ENCODE assay signal across 17 cellular contexts in the genomic region with DNA sequence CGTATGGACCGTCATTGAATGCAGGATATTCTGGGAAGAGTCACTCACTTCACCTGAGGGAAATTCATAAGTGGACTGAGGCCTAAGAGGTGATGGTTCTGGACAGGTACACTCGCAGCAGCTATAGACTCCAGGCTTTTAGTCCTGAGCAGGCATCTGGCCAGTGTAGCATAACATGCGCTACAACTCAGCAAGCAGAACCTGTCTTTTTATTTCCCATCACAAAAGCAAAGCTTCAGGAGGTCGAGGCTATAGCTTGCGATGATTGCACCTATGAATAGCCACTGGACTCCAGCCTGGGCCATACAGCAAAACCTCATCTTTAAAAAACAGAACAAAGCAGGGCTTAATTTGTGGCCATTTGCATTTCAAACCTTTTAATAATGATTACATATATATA.
DNase-seq lines count a peak whose midpoint lies in the region; ATAC-seq and TF ChIP-seq lines count a peak whose summit lies in the region.
"Had no signal": no experiment of that assay in that cellular context is flagged by ENCODE, and none has a peak within 500 bp of the region (broad histone marks: within the 10 kb centered on the region; RNA-seq: fewer than 3 reads in every experiment).

No MANE protein-coding gene starts in this region.

- H2AFZ ChIP-seq in OCI-LY3 (ENCODE audit: low read depth, low read length) (peak overlapping the region; percentile 7; the same call in 1 of the 2 replicates), neural progenitor cell (replicated peaks) (no peak overlapping the region)
- H2AFZ ChIP-seq: GM23248 had no signal

- H3K36me3 ChIP-seq in OCI-LY3 (replicated peaks; ENCODE audit: low read depth, low read length): no peaks in the 10 kb centered on the region
- H3K36me3 ChIP-seq in neural progenitor cell: no peaks in the 10 kb centered on the region
- no peaks in the 10 kb centered on the region for H3K36me3 ChIP-seq in upper lobe of right lung
- H3K36me3 ChIP-seq: BLaER1 had no signal

- peaks cover 12% of the 10 kb centered on the region for H3K4me1 Mint-ChIP-seq in neural progenitor cell
- H3K4me1 Mint-ChIP-seq: CD14-positive monocyte had no signal

- H3K27me3 Mint-ChIP-seq in neural progenitor cell (ENCODE audit: insufficient read depth, low read depth): no peaks in the 10 kb centered on the region

- peak; percentile 19 for DNase-seq in NCI-H146 (lab: John Stamatoyannopoulos, UW)
- DNase-seq in NCI-H146 treated with DMSO at 0.1 percent for 48 hours (lab: John Stamatoyannopoulos, UW; ENCODE audit: unreplicated experiment): no peak
- DNase-seq in neural progenitor cell (ENCODE audit: low spot score): peak; percentile 2
- no peak for DNase-seq in NCI-H82 (lab: John Stamatoyannopoulos, UW)
- DNase-seq in cerebellum (ENCODE audit: low spot score): no peak
- DNase-seq in upper lobe of right lung: no peak
- DNase-seq: 8988T; Calu3; CD8-positive, alpha-beta T cell; GDM1; GM23248; HFFc6 had no signal

- H3K79me2 ChIP-seq in OCI-LY3 (ENCODE audit: low read length) (no peaks in the 10 kb centered on the region), neural progenitor cell (ENCODE audit: low read depth) (no peaks in the 10 kb centered on the region)

- H3K9me3 ChIP-seq in OCI-LY3 (ENCODE audit: insufficient read depth, low read length): no peaks in the 10 kb centered on the region
- H3K9me3 ChIP-seq in neural progenitor cell (ENCODE audit: low read depth): no peaks in the 10 kb centered on the region
- H3K9me3 ChIP-seq in upper lobe of right lung: no peaks in the 10 kb centered on the region
- H3K9me3 ChIP-seq: BLaER1 had no signal

- H3K4me2 ChIP-seq in OCI-LY3 (ENCODE audit: low read length): peak overlapping the region; percentile 58
- H3K4me2 ChIP-seq in neural progenitor cell: no peak overlapping the region
- H3K4me2 ChIP-seq: BLaER1 had no signal

- H3F3A ChIP-seq in neural progenitor cell (ENCODE audit: low read depth): no peaks in the 10 kb centered on the region

- H3K4me1 ChIP-seq in OCI-LY3 (ENCODE audit: low read length) (peaks cover 34% of the 10 kb centered on the region), neural progenitor cell (no peaks in the 10 kb centered on the region), upper lobe of right lung (no peaks in the 10 kb centered on the region)
- H3K4me1 ChIP-seq: BLaER1 had no signal

- intact Hi-C loops in upper lobe of right lung (cut with DNase I): no loop called here

- peak overlapping the region; percentile 33 for H3K27ac ChIP-seq in OCI-LY3 (ENCODE audit: low read length)
- H3K27ac ChIP-seq in neural progenitor cell: no peak overlapping the region
- no peak overlapping the region for H3K27ac ChIP-seq in upper lobe of right lung
- H3K27ac ChIP-seq: BLaER1, GM23248, HL-60 had no signal

- H3K9me3 Mint-ChIP-seq in neural progenitor cell: no peaks in the 10 kb centered on the region
- H3K9me3 Mint-ChIP-seq: CD14-positive monocyte; CD8-positive, alpha-beta T cell had no signal

- H3K4me3 ChIP-seq in OCI-LY3 (ENCODE audit: low read length) (peak overlapping the region; percentile 22), neural progenitor cell (no peak overlapping the region), upper lobe of right lung (no peak overlapping the region)
- H3K4me3 ChIP-seq: BLaER1, GM23248 had no signal

- H4K20me1 ChIP-seq in OCI-LY3 (ENCODE audit: insufficient read depth, low read length) (no peaks in the 10 kb centered on the region), neural progenitor cell (ENCODE audit: low read depth) (no peaks in the 10 kb centered on the region)
- H4K20me1 ChIP-seq: BLaER1 had no signal

- no peak overlapping the region for H3K27ac Mint-ChIP-seq in neural progenitor cell
- H3K27ac Mint-ChIP-seq: CD14-positive monocyte; CD8-positive, alpha-beta T cell; HFFc6 had no signal

- no peaks in the 10 kb centered on the region for H3K36me3 Mint-ChIP-seq in neural progenitor cell
- H3K36me3 Mint-ChIP-seq: CD14-positive monocyte; CD8-positive, alpha-beta T cell had no signal

- ATAC-seq in upper lobe of right lung: no peak
- ATAC-seq: CD8-positive, alpha-beta T cell; HCT116 had no signal

- no peak for TF ChIP-seq CTCF in OCI-LY3 (IDR thresholded peaks at IDR 0.05; ENCODE audit: low read depth, low read length)
- no peak for TF ChIP-seq CTCF in neural progenitor cell (IDR thresholded peaks at IDR 0.05)
- TF ChIP-seq CTCF in upper lobe of right lung (IDR thresholded peaks at IDR 0.05): no peak

- H3K9ac ChIP-seq in OCI-LY3 (ENCODE audit: low read length) (no peak overlapping the region), neural progenitor cell (no peak overlapping the region)
- H3K9ac ChIP-seq: BLaER1, GM23248 had no signal

- H3K4me3 Mint-ChIP-seq in neural progenitor cell: no peak overlapping the region
- H3K4me3 Mint-ChIP-seq: CD14-positive monocyte; CD8-positive, alpha-beta T cell; HFFc6 had no signal

- H3K27me3 ChIP-seq in OCI-LY3 (ENCODE audit: low read depth, low read length) (no peaks in the 10 kb centered on the region), neural progenitor cell (no peaks in the 10 kb centered on the region), upper lobe of right lung (no peaks in the 10 kb centered on the region)
- H3K27me3 ChIP-seq: BLaER1 had no signal

Comparison
In these comparisons a context has a peak if more than half of its experiments do, and no peak if none do; other contexts are left out.
1. DNase-seq: peak in NCI-H146 (single experiment) and neural progenitor cell (single experiment); none in NCI-H146 treated with DMSO at 0.1 percent for 48 hours (single experiment), NCI-H82 (single experiment), cerebellum (single experiment) and upper lobe of right lung (single experiment).